Comparison of ENCODE assay signal across 8 cellular contexts in the genomic region with DNA sequence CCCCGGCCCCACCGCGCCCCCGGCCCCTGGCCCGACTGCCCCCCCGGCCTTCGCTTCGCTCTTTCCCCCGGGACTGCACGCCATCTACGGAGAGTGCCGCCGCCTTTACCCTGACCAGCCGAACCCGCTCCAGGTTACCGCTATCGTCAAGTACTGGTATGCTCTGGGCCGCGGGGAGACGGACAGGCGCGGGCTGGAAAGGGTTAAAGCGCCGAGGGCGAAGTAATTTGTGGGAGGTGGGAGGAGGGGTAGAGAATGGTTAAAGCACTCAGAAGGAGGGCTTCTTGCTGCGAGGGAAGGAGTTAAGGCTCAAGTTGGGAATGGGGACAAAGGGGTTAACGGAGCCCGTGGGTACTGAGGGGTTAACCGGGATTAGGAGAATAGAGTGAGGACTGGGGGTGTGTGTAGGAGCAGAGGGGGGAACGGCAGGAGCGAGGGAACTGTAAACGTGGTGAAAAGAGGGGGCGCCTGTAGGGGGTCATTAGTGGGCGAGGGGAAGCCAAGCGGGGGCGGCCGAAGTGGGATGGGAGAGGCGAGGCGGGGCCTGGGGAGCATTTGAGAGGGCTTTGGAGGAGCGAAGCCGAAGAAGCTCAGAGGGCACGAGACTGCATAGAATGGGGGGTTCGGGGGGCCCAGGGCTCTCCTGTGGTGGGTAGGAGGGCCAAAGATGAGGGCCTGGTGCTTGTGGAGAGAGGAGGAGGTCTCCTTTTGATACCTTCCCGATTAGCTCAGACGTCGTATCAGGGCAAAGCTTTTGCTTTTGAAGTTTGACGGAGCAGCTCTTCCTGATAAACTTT. TPM values are rescaled to one million over a fixed set of nuclear protein-coding genes. Genes with fewer than 3 reads are reported as not detected.
DNase-seq lines count a peak whose midpoint lies in the region; ATAC-seq and TF ChIP-seq lines count a peak whose summit lies in the region.

No MANE protein-coding gene starts in this region.

- H3K36me3 ChIP-seq in right lobe of liver, result peaks cover 0 to 4% (median under 1%) of the 10 kb centered on the region in 4 donors

- intact Hi-C loops in right lobe of liver (cut with DNase I), result loop anchor here (10.0 kb wide), 1 partner anchor 80 kb away; no protein-coding TSS in a partner anchor

- TF ChIP-seq CTCF in chondrocyte (IDR thresholded peaks at IDR 0.05) (no peak), right lobe of liver (IDR thresholded peaks at IDR 0.05) (no peak)

- no peaks in the 10 kb centered on the region for H3K27me3 Mint-ChIP-seq in chondrocyte (ENCODE audit: low read depth)

- peaks cover 28% of the 10 kb centered on the region for H3K4me1 Mint-ChIP-seq in chondrocyte (ENCODE audit: low read depth)

- ATAC-seq in right lobe of liver (no peak), GM21737 (IDR thresholded peaks at IDR 0.05; ENCODE audit: unreplicated experiment) (no peak), HG03521 (IDR thresholded peaks at IDR 0.05; ENCODE audit: unreplicated experiment) (no peak)

- peak overlapping the region; percentile 57 to 69 (median 61) for H3K27ac ChIP-seq in right lobe of liver

- H3K9me3 Mint-ChIP-seq in chondrocyte (ENCODE audit: low read depth), result no peaks in the 10 kb centered on the region

- DNase-seq in NCI-H2227 (lab: John Stamatoyannopoulos, UW; ENCODE audit: unreplicated experiment) (peak; percentile 33), NCI-H2227 treated with DMSO at 0.1 percent for 48 hours (lab: John Stamatoyannopoulos, UW) (no peak), T-helper 22 cell (ENCODE audit: low read depth) (peak; percentile 8), chondrocyte (ENCODE audit: low spot score) (peak; percentile 81), right lobe of liver (peak; percentile 55 to 61 (median 59))
- DNase-seq in stimulated activated CD8-positive, alpha-beta memory T cell treated with anti-CD3 and anti-CD28 coated beads, Interleukin-12 subunit alpha, Interleukin-12 subunit beta, amount 100 ng/mL, for 4 hours (ENCODE audit: low read depth), result peak; percentile 17

- peaks cover 0 to 20% (median 7%) of the 10 kb centered on the region in 4 donors for H3K4me1 ChIP-seq in right lobe of liver

- peak overlapping the region; percentile 74 to 81 (median 80) for H3K4me3 ChIP-seq in right lobe of liver

- WGBS in right lobe of liver (ENCODE audit: insufficient coverage, low coverage, low lambda C conversion rate, missing lambda C conversion rate), result under 1% methylated on average over 40 of the region's 47 CpGs

- peak overlapping the region; percentile 53 for H3K27ac Mint-ChIP-seq in chondrocyte (ENCODE audit: unreplicated experiment)

- H3K9me3 ChIP-seq in right lobe of liver, result no peaks in the 10 kb centered on the region

- H3K36me3 Mint-ChIP-seq in chondrocyte (ENCODE audit: low read depth), result peaks cover under 1% of the 10 kb centered on the region

- no peaks in the 10 kb centered on the region for H3K27me3 ChIP-seq in right lobe of liver

- peak overlapping the region; percentile 93 for H3K4me3 Mint-ChIP-seq in chondrocyte (ENCODE audit: unreplicated experiment)

- no peak for TF ChIP-seq POLR2A in right lobe of liver (IDR thresholded peaks at IDR 0.05)

RNA-seq across cellular contexts. Expression of a gene that starts 0.6 kb away (rescaled TPM):
- total RNA-seq in chondrocyte (14.5 to 15.5 TPM (median 15.5 TPM) in 3 replicates), right lobe of liver (1 to 10 TPM; 4.2 to 6.2 (median 5.1) TPM)

RNA-seq across cellular contexts. Expression of a gene that starts 1.9 kb away (rescaled TPM):
- total RNA-seq in chondrocyte (128 to 137 TPM (median 128 TPM) in 3 replicates), right lobe of liver (10 to 100 TPM; 25.6 to 47.9 (median 31.3) TPM)

RNA-seq across cellular contexts. Expression of a gene that starts 53.0 kb away (rescaled TPM):
- total RNA-seq in chondrocyte (not detected in 3 replicates), right lobe of liver (not detected)
